27 cellular contexts compared by ENCODE assay signal in the genomic region with DNA sequence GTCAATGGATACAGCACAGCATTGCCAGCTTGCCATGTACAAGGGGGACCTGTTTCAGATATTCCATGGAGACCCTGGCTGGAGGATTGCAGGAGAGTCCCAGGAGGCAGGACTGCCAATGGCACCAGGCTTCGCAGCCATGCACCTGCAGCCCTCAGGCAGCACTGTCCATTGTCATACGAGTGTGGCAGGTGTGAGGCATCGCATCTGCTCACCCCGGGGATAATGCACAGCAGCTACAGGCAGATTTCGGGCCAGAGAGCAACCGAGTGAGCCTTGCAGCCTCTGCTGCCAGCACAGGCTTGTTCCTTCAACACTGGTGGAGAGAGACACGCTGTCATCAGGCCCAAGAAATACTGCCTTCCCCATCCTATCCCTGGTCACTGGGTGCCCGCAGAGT.
DNase-seq lines count a peak whose midpoint lies in the region; ATAC-seq lines count a peak whose summit lies in the region.
"Had no signal": no experiment of that assay in that cellular context is flagged by ENCODE, and none has a peak within 500 bp of the region (broad histone marks: within the 10 kb centered on the region; RNA-seq: fewer than 3 reads in every experiment).

No MANE protein-coding gene starts in this region.

- ATAC-seq in GM21576 (IDR thresholded peaks at IDR 0.05; ENCODE audit: unreplicated experiment) (no peak), HG02981 (IDR thresholded peaks at IDR 0.05; ENCODE audit: unreplicated experiment) (no peak)
- ATAC-seq: activated T-cell treated with anti-CD3 and anti-CD28 coated beads, Interleukin-2, amount 50 U/mL, for 72 hours; heart right ventricle; naive thymus-derived CD4-positive, alpha-beta T cell; sciatic nerve had no signal

- H3K27me3 Mint-ChIP-seq in activated naive CD8-positive, alpha-beta T cell treated with anti-CD3 and anti-CD28 coated beads for 36 hours, result peaks cover 4% of the 10 kb centered on the region
- H3K27me3 Mint-ChIP-seq: central memory CD8-positive, alpha-beta T cell; dendritic cell treated with granulocyte-macrophage colony-stimulating factor and Interleukin-4, amounts not matched to agents 40 ng/mL and 50 ng/mL, for 4 days had no signal

- no peak overlapping the region for H3K4me3 Mint-ChIP-seq in activated naive CD8-positive, alpha-beta T cell treated with anti-CD3 and anti-CD28 coated beads for 36 hours
- H3K4me3 Mint-ChIP-seq: activated T-cell treated with anti-CD3 and anti-CD28 coated beads, Interleukin-2, amount 50 U/mL, for 72 hours; central memory CD8-positive, alpha-beta T cell; dendritic cell treated with granulocyte-macrophage colony-stimulating factor and Interleukin-4, amounts not matched to agents 40 ng/mL and 50 ng/mL, for 4 days; endodermal cell; naive thymus-derived CD4-positive, alpha-beta T cell; T-helper 1 cell treated with Interleukin-12 subunit alpha and Interleukin-12 subunit beta and Interleukin-4 antibody, amounts not matched to agents 30 μg/mL and 1 μg/mL, for 36 hours had no signal

- H3K4me1 Mint-ChIP-seq in activated naive CD8-positive, alpha-beta T cell treated with anti-CD3 and anti-CD28 coated beads for 36 hours, result no peaks in the 10 kb centered on the region
- H3K4me1 Mint-ChIP-seq: central memory CD8-positive, alpha-beta T cell; naive thymus-derived CD4-positive, alpha-beta T cell had no signal

- H3K27ac Mint-ChIP-seq in activated naive CD8-positive, alpha-beta T cell treated with anti-CD3 and anti-CD28 coated beads for 36 hours, result no peak overlapping the region
- H3K27ac Mint-ChIP-seq: activated T-cell treated with anti-CD3 and anti-CD28 coated beads, Interleukin-2, amount 50 U/mL, for 72 hours; dendritic cell treated with granulocyte-macrophage colony-stimulating factor and Interleukin-4, amounts not matched to agents 40 ng/mL and 50 ng/mL, for 4 days; endodermal cell; naive thymus-derived CD4-positive, alpha-beta T cell; T-helper 1 cell treated with Interleukin-12 subunit alpha and Interleukin-12 subunit beta and Interleukin-4 antibody, amounts not matched to agents 30 μg/mL and 1 μg/mL, for 36 hours had no signal

- DNase-seq in COR-L47 (lab: John Stamatoyannopoulos, UW), result peak; percentile 24
- DNase-seq in NCI-H1436 treated with DMSO at 0.1 percent for 48 hours (lab: John Stamatoyannopoulos, UW), result peak; percentile 79
- peak; percentile 65 for DNase-seq in RPMI8226
- DNase-seq in medulla oblongata (ENCODE audit: extremely low spot score), result peak; percentile 1
- DNase-seq in activated naive CD8-positive, alpha-beta T cell treated with anti-CD3 and anti-CD28 coated beads for 36 hours, result no peak
- DNase-seq: activated naive CD4-positive, alpha-beta T cell; activated T-cell treated with anti-CD3 and anti-CD28 coated beads, Interleukin-2, amount 50 U/mL, for 72 hours; Caco-2; DMS79; endodermal cell; foreskin melanocyte; HCEC 1CT; heart right ventricle; Kasumi-1; kidney; midbrain; naive thymus-derived CD4-positive, alpha-beta T cell; NCI-H187 treated with DMSO at 0.1 percent for 48 hours; NCI-H226; stomach; tibial artery had no signal

- no peaks in the 10 kb centered on the region for H3K9me3 Mint-ChIP-seq in activated naive CD8-positive, alpha-beta T cell treated with anti-CD3 and anti-CD28 coated beads for 36 hours
- H3K9me3 Mint-ChIP-seq: endodermal cell had no signal

- no peaks in the 10 kb centered on the region for H3K36me3 Mint-ChIP-seq in activated naive CD8-positive, alpha-beta T cell treated with anti-CD3 and anti-CD28 coated beads for 36 hours
